Comparison of ENCODE assay signal across 12 cellular contexts in genomic region chr11:95242202-95242989, GRCh38. TPM values are rescaled to one million over a fixed set of nuclear protein-coding genes. Genes with fewer than 3 reads are reported as not detected.
DNase-seq lines count a peak whose midpoint lies in the region; ATAC-seq and TF ChIP-seq lines count a peak whose summit lies in the region.
"Had no signal": no experiment of that assay in that cellular context is flagged by ENCODE, and none has a peak within 500 bp of the region (broad histone marks: within the 10 kb centered on the region; RNA-seq: fewer than 3 reads in every experiment).

No MANE protein-coding gene starts in this region.

- H3K27ac ChIP-seq in heart right ventricle (peak overlapping the region in 6 of 10 donors; percentile 1 to 72 (median 19)), right atrium auricular region (peak overlapping the region in 1 of 2 donors; percentile 20), stomach (peak overlapping the region in 2 of 5 donors; percentile 8 to 13)
- H3K27ac ChIP-seq: epithelial cell of prostate had no signal

- no peak for TF ChIP-seq POLR2A in stomach (IDR thresholded peaks at IDR 0.05)

- H3K4me1 Mint-ChIP-seq in chondrocyte (ENCODE audit: low read depth) (peaks cover 31% of the 10 kb centered on the region), type B pancreatic cell (ENCODE audit: unreplicated experiment) (peaks cover 22% of the 10 kb centered on the region)

- TF ChIP-seq EP300 in stomach (IDR thresholded peaks at IDR 0.05) = no peak

- H3K4me3 ChIP-seq in heart right ventricle = peak overlapping the region in 1 of 10 donors; percentile 23
- peak overlapping the region in 1 of 2 donors; percentile 2 for H3K4me3 ChIP-seq in right atrium auricular region
- no peak overlapping the region for H3K4me3 ChIP-seq in stomach
- H3K4me3 ChIP-seq: MG63 had no signal

- TF ChIP-seq CTCF in heart right ventricle (IDR thresholded peaks at IDR 0.05) (no peak), right atrium auricular region (IDR thresholded peaks at IDR 0.05) (no peak), chondrocyte (IDR thresholded peaks at IDR 0.05) (no peak), type B pancreatic cell (conservative IDR thresholded peaks at IDR 0.05) (no peak), stomach (IDR thresholded peaks at IDR 0.05) (no peak)

- H3K4me3 Mint-ChIP-seq in chondrocyte (ENCODE audit: unreplicated experiment) = no peak overlapping the region
- H3K4me3 Mint-ChIP-seq in type B pancreatic cell = no peak overlapping the region

- H3K27me3 ChIP-seq in heart right ventricle (no peaks in the 10 kb centered on the region), right atrium auricular region (no peaks in the 10 kb centered on the region), stomach (no peaks in the 10 kb centered on the region)
- H3K27me3 ChIP-seq: MG63 had no signal

- H3K9me3 Mint-ChIP-seq in chondrocyte (ENCODE audit: low read depth) (no peaks in the 10 kb centered on the region), type B pancreatic cell (no peaks in the 10 kb centered on the region)

- H3K9me3 ChIP-seq in heart right ventricle (no peaks in the 10 kb centered on the region), right atrium auricular region (no peaks in the 10 kb centered on the region), stomach (no peaks in the 10 kb centered on the region)
- H3K9me3 ChIP-seq: MG63 had no signal

- H3K36me3 Mint-ChIP-seq in chondrocyte (ENCODE audit: low read depth) = no peaks in the 10 kb centered on the region
- no peaks in the 10 kb centered on the region for H3K36me3 Mint-ChIP-seq in type B pancreatic cell

- ATAC-seq in heart right ventricle (no peak), HG03095 (IDR thresholded peaks at IDR 0.05; ENCODE audit: unreplicated experiment) (peak; percentile 59)

- H3K27ac Mint-ChIP-seq in chondrocyte (ENCODE audit: unreplicated experiment) (peak overlapping the region; percentile 60), type B pancreatic cell (peak overlapping the region; percentile 23)

- 69 to 70% methylated on average over 7 of the region's 7 CpGs for WGBS in heart right ventricle, 2 donors
- WGBS in stomach, 5 donors = 65% methylated on average over 7 of the region's 7 CpGs

- DNase-seq in heart right ventricle = no peak
- DNase-seq in right atrium auricular region (ENCODE audit: low spot score) = no peak
- no peak for DNase-seq in chondrocyte (ENCODE audit: low spot score)
- no peak for DNase-seq in type B pancreatic cell (ENCODE audit: extremely low spot score, unreplicated experiment)
- no peak for DNase-seq in DMS79 (lab: John Stamatoyannopoulos, UW)
- DNase-seq in amniotic stem cell (lab: John Stamatoyannopoulos, UW) = no peak
- DNase-seq in stomach = no peak
- DNase-seq: activated T-cell treated with anti-CD3 and anti-CD28 coated beads for 4 hours, MG63, SHP77 treated with DMSO at 0.1 percent for 48 hours had no signal

- H3K36me3 ChIP-seq in heart right ventricle = no peaks in the 10 kb centered on the region
- no peaks in the 10 kb centered on the region for H3K36me3 ChIP-seq in right atrium auricular region
- H3K36me3 ChIP-seq in stomach = no peaks in the 10 kb centered on the region
- H3K36me3 ChIP-seq: MG63 had no signal

- H3K27me3 Mint-ChIP-seq in chondrocyte (ENCODE audit: low read depth) = no peaks in the 10 kb centered on the region
- no peaks in the 10 kb centered on the region for H3K27me3 Mint-ChIP-seq in type B pancreatic cell

- intact Hi-C loops in heart right ventricle (cut with DNase I) = no loop called here
- intact Hi-C loops in stomach (cut with DNase I; ENCODE audit: low total_unique reads) = no loop called here

- H3K4me1 ChIP-seq in heart right ventricle = peaks cover 0 to 29% (median 0%) of the 10 kb centered on the region in 9 donors
- no peaks in the 10 kb centered on the region for H3K4me1 ChIP-seq in right atrium auricular region
- peaks cover 0 to 7% (median 0%) of the 10 kb centered on the region in 4 donors for H3K4me1 ChIP-seq in stomach

RNA-seq across cellular contexts. Expression of gene SESN3, which starts 11.4 kb away (rescaled TPM):
- total RNA-seq in heart right ventricle = 10 to 100 TPM in 6 of 10 donors, 1 to 10 TPM in 4; 2.6 to 15.4 (median 10.2) TPM
- 1 to 10 TPM in 1 of 2 donors, under 1 TPM in 1; 0.65 to 1.4 TPM for polyA plus RNA-seq in heart right ventricle
- 10 to 100 TPM in 1 of 2 donors, 1 to 10 TPM in 1; 9.9 to 13.3 TPM for total RNA-seq in right atrium auricular region
- total RNA-seq in chondrocyte = 104 to 238 TPM (median 104 TPM) in 3 replicates
- total RNA-seq in type B pancreatic cell (ENCODE audit: low replicate concordance) = 58.2 and 107 TPM in 2 replicates
- total RNA-seq in stomach = 10 to 100 TPM in 3 of 5 donors, 1 to 10 TPM in 2; 5.5 to 43.7 (median 12.1) TPM
- 1 to 10 TPM; 2.7 to 4.7 (median 3.8) TPM for polyA plus RNA-seq in stomach
